19 cellular contexts compared by ENCODE assay signal in the genomic region with DNA sequence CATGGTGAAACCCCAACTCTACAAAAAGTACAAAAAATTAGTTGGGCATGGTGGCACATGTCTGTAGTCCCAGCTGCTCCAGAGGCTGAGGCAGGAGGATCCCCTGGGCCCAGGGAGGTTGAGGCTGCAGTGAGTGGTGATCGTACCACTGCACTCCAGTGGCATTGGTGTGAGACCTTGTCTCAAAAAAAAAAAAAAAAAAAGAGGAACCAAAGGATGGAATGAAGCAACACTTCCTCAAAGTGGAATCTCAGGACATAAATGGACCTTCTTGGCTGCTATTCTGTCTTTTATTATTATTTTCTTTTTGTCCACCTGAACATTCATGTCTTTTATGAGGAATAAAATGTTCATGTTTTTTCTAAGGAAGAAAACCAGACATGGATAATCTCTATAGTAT.
"Had no signal": no experiment of that assay in that cellular context is flagged by ENCODE, and none has a peak within 500 bp of the region (broad histone marks: within the 10 kb centered on the region; RNA-seq: fewer than 3 reads in every experiment).

No MANE protein-coding gene starts in this region.

- H3K36me3 Mint-ChIP-seq: activated naive CD4-positive, alpha-beta T cell treated with anti-CD3 and anti-CD28 coated beads, Interleukin-2, amount 10 ng/mL, durations not matched to agents 7 days and 5 days; natural killer cell treated with Interleukin-12 subunit alpha and Interleukin-12 subunit beta and Interleukin-15 and Interleukin-18, amount 100 ng/mL, for 72 hours had no signal

- DNase-seq: activated CD4-positive, alpha-beta T cell treated with anti-CD3 and anti-CD28 coated beads, Interleukin-2, amount 50 U/mL, for 1 hour; activated CD4-positive, CD25-positive, alpha-beta regulatory T cell; activated naive CD4-positive, alpha-beta T cell treated with anti-CD3 and anti-CD28 coated beads, Interleukin-2, amount 10 ng/mL, durations not matched to agents 7 days and 5 days; activated T-cell treated with anti-CD3 and anti-CD28 coated beads for 4 hours; foreskin keratinocyte; heart left ventricle; islet precursor cell; mammary epithelial cell; nucleus accumbens; right lobe of liver; spleen; stimulated activated CD4-positive, alpha-beta T cell treated with anti-CD3 and anti-CD28 coated beads, Interleukin-1b, Interleukin-23, amount 100 ng/mL, for 48 hours; stimulated activated naive CD8-positive, alpha-beta T cell treated with anti-CD3 and anti-CD28 coated beads, Interleukin-15, Interleukin-2, amounts not matched to agents 100 U/mL and 50 U/mL, for 24 hours; T-helper 9 cell; upper lobe of left lung had no signal

- H3K27ac Mint-ChIP-seq: activated naive CD4-positive, alpha-beta T cell treated with anti-CD3 and anti-CD28 coated beads, Interleukin-2, amount 10 ng/mL, durations not matched to agents 7 days and 5 days; activated T-helper 2 cell treated with anti-CD3 and anti-CD28 coated beads, Interferon-gamma antibody, Interleukin-2, Interleukin-4, amounts not matched to agents 10 μg/mL and 5 μg/mL and 100 μg/mL, durations not matched to agents 14 hours and 24 hours and 36 hours; natural killer cell treated with Interleukin-12 subunit alpha and Interleukin-12 subunit beta and Interleukin-15 and Interleukin-18, amount 100 ng/mL, for 72 hours had no signal

- H3K4me1 Mint-ChIP-seq: activated naive CD4-positive, alpha-beta T cell treated with anti-CD3 and anti-CD28 coated beads, Interleukin-2, amount 10 ng/mL, durations not matched to agents 7 days and 5 days had no signal

- H3K27me3 Mint-ChIP-seq: activated naive CD4-positive, alpha-beta T cell treated with anti-CD3 and anti-CD28 coated beads, Interleukin-2, amount 10 ng/mL, durations not matched to agents 7 days and 5 days; natural killer cell treated with Interleukin-12 subunit alpha and Interleukin-12 subunit beta and Interleukin-15 and Interleukin-18, amount 100 ng/mL, for 72 hours had no signal

- H3K4me3 Mint-ChIP-seq: activated naive CD4-positive, alpha-beta T cell treated with anti-CD3 and anti-CD28 coated beads, Interleukin-2, amount 10 ng/mL, durations not matched to agents 7 days and 5 days; natural killer cell treated with Interleukin-12 subunit alpha and Interleukin-12 subunit beta and Interleukin-15 and Interleukin-18, amount 100 ng/mL, for 72 hours had no signal

- FAIRE-seq: colon had no signal

- ATAC-seq: foreskin keratinocyte; heart left ventricle; left lobe of liver; natural killer cell treated with Interleukin-12 subunit alpha and Interleukin-12 subunit beta and Interleukin-15 and Interleukin-18, amount 100 ng/mL, for 72 hours; right lobe of liver; stimulated activated naive CD8-positive, alpha-beta T cell treated with anti-CD3 and anti-CD28 coated beads, Interleukin-15, Interleukin-2, amounts not matched to agents 100 U/mL and 50 U/mL, for 24 hours had no signal

- H3K9me3 Mint-ChIP-seq: activated naive CD4-positive, alpha-beta T cell treated with anti-CD3 and anti-CD28 coated beads, Interleukin-2, amount 10 ng/mL, durations not matched to agents 7 days and 5 days; activated T-helper 2 cell treated with anti-CD3 and anti-CD28 coated beads, Interferon-gamma antibody, Interleukin-2, Interleukin-4, amounts not matched to agents 10 μg/mL and 5 μg/mL and 100 μg/mL, durations not matched to agents 14 hours and 24 hours and 36 hours; natural killer cell treated with Interleukin-12 subunit alpha and Interleukin-12 subunit beta and Interleukin-15 and Interleukin-18, amount 100 ng/mL, for 72 hours had no signal
